Comparison of ENCODE assay signal across 8 cellular contexts in genomic region chr14:64507376-64508156, GRCh38. TPM values are rescaled to one million over a fixed set of nuclear protein-coding genes. Genes with fewer than 3 reads are reported as not detected.
DNase-seq lines count a peak whose midpoint lies in the region; ATAC-seq and TF ChIP-seq lines count a peak whose summit lies in the region.

No MANE protein-coding gene starts in this region.

- ATAC-seq in naive thymus-derived CD8-positive, alpha-beta T cell: no peak
- ATAC-seq in GM21381 (IDR thresholded peaks at IDR 0.05; ENCODE audit: unreplicated experiment): no peak

- H3K4me1 ChIP-seq in Karpas-422 (ENCODE audit: low read length): peaks cover 65% of the 10 kb centered on the region

- peak overlapping the region; percentile 77 for H3K4me3 ChIP-seq in Karpas-422 (ENCODE audit: low read length)

- DNase-seq in CD14-positive monocyte (ENCODE audit: low spot score) (no peak), Karpas-422 (peak; percentile 75), amniotic epithelial cell (ENCODE audit: low read depth) (peak; percentile 60), NCI-H1105 treated with DMSO at 0.1 percent for 48 hours (lab: John Stamatoyannopoulos, UW) (no peak), NAMALWA (ENCODE audit: low spot score) (no peak), progenitor cell of endocrine pancreas (ENCODE audit: low spot score, unreplicated experiment) (no peak)
- no peak for DNase-seq in naive thymus-derived CD8-positive, alpha-beta T cell

- no peaks in the 10 kb centered on the region for H3K9me2 ChIP-seq in Karpas-422 (replicated peaks; ENCODE audit: insufficient read depth, low read length)

- peak overlapping the region; percentile 97 for H3K9ac ChIP-seq in Karpas-422 (ENCODE audit: low read length)

- peak overlapping the region; percentile 96 for H3K27ac ChIP-seq in Karpas-422 (ENCODE audit: low read length)

- H3K36me3 ChIP-seq in Karpas-422 (ENCODE audit: insufficient read depth, low read length): no peaks in the 10 kb centered on the region; the same call in 1 of the 2 replicates

- H3K9me3 ChIP-seq in Karpas-422 (ENCODE audit: low read length): no peaks in the 10 kb centered on the region

- no peak overlapping the region for H2AFZ ChIP-seq in Karpas-422 (ENCODE audit: low read length)

- H4K20me1 ChIP-seq in Karpas-422 (ENCODE audit: insufficient read depth, low read depth, low read length): peaks cover 2% of the 10 kb centered on the region

- H3K27ac Mint-ChIP-seq in CD14-positive monocyte: peak overlapping the region in 5 of 7 donors; percentile 61 to 97 (median 72)
- H3K27ac Mint-ChIP-seq in naive thymus-derived CD8-positive, alpha-beta T cell: peak overlapping the region; percentile 7 to 100 (median 87)
- no peak overlapping the region for H3K27ac Mint-ChIP-seq in progenitor cell of endocrine pancreas

- H3K4me1 Mint-ChIP-seq in CD14-positive monocyte (peaks cover 70% of the 10 kb centered on the region), progenitor cell of endocrine pancreas (ENCODE audit: low read depth) (peaks cover 29% of the 10 kb centered on the region)
- H3K4me1 Mint-ChIP-seq in naive thymus-derived CD8-positive, alpha-beta T cell: peaks cover 42 to 83% (median 72%) of the 10 kb centered on the region in 4 donors

- H3K27me3 ChIP-seq in Karpas-422 (ENCODE audit: low read length): no peaks in the 10 kb centered on the region

- H3K79me2 ChIP-seq in Karpas-422 (ENCODE audit: low read length): peaks cover 82% of the 10 kb centered on the region

- H3K9me3 Mint-ChIP-seq in CD14-positive monocyte: no peaks in the 10 kb centered on the region
- H3K9me3 Mint-ChIP-seq in naive thymus-derived CD8-positive, alpha-beta T cell: peaks cover 0 to 3% (median 0%) of the 10 kb centered on the region in 9 donors
- H3K9me3 Mint-ChIP-seq in progenitor cell of endocrine pancreas (ENCODE audit: low read depth): no peaks in the 10 kb centered on the region

- H3K27me3 Mint-ChIP-seq in CD14-positive monocyte (ENCODE audit: low read depth in 3 of 3) (peaks cover 0 to 2% (median 2%) of the 10 kb centered on the region in 3 donors), progenitor cell of endocrine pancreas (no peaks in the 10 kb centered on the region)
- H3K27me3 Mint-ChIP-seq in naive thymus-derived CD8-positive, alpha-beta T cell: peaks cover 0 to 4% (median 0%) of the 10 kb centered on the region in 5 donors

- H3K36me3 Mint-ChIP-seq in CD14-positive monocyte: no peaks in the 10 kb centered on the region
- H3K36me3 Mint-ChIP-seq in naive thymus-derived CD8-positive, alpha-beta T cell: peaks cover 0 to 9% (median 5%) of the 10 kb centered on the region in 3 donors
- H3K36me3 Mint-ChIP-seq in progenitor cell of endocrine pancreas (ENCODE audit: insufficient read depth): no peaks in the 10 kb centered on the region

- peak overlapping the region; percentile 98 for H3K4me2 ChIP-seq in Karpas-422 (ENCODE audit: low read depth, low read length, poor library complexity, severe bottlenecking)

- intact Hi-C loops in CD14-positive monocyte (cut with micrococcal nuclease): loop anchor here (2.0 to 10.0 kb wide), 3 partner anchors 35 to 147 kb away; partner anchors contain the start of genes HSPA2 (in 1 of the 2) and MTHFD1 (in 1 of the 2)

- POLR2A ChIA-PET in naive thymus-derived CD8-positive, alpha-beta T cell (lab: Charles Lee): no interaction called here

- H3K4me3 Mint-ChIP-seq in CD14-positive monocyte: no peak overlapping the region
- peak overlapping the region; percentile 88 to 99 (median 94) for H3K4me3 Mint-ChIP-seq in naive thymus-derived CD8-positive, alpha-beta T cell
- no peak overlapping the region for H3K4me3 Mint-ChIP-seq in progenitor cell of endocrine pancreas (ENCODE audit: low read depth)

- TF ChIP-seq CTCF in CD14-positive monocyte (IDR thresholded peaks at IDR 0.05) (no peak), progenitor cell of endocrine pancreas (IDR thresholded peaks at IDR 0.05; ENCODE audit: unreplicated experiment) (no peak)

RNA-seq across cellular contexts. Expression of gene ZBTB1, which starts 3.0 kb away (rescaled TPM):
- 10 to 100 TPM; 27.7 to 33.4 TPM for polyA plus RNA-seq in CD14-positive monocyte
- 61.2 and 97.5 TPM in 2 replicates for total RNA-seq in Karpas-422 (2014; rRNA removed; shearing (Covaris generic); ENCODE audit: low replicate concordance)
- total RNA-seq in naive thymus-derived CD8-positive, alpha-beta T cell: 10 to 100 TPM; 87.8 to 88.9 TPM
- polyA plus RNA-seq in naive thymus-derived CD8-positive, alpha-beta T cell: 10 to 100 TPM; 38.3 to 64.4 (median 43.0) TPM
- 43.6 and 44.5 TPM in 2 replicates for total RNA-seq in progenitor cell of endocrine pancreas

RNA-seq across cellular contexts. Expression of gene ZBTB25, which starts 3.9 kb away (rescaled TPM):
- 1 to 10 TPM; 3.2 to 3.9 TPM for polyA plus RNA-seq in CD14-positive monocyte
- total RNA-seq in Karpas-422 (2014; rRNA removed; shearing (Covaris generic); ENCODE audit: low replicate concordance): 19.6 and 26.3 TPM in 2 replicates
- total RNA-seq in naive thymus-derived CD8-positive, alpha-beta T cell: 10 to 100 TPM; 65.7 to 69.7 TPM
- polyA plus RNA-seq in naive thymus-derived CD8-positive, alpha-beta T cell: 10 to 100 TPM; 20.6 to 38.2 (median 24.3) TPM
- total RNA-seq in progenitor cell of endocrine pancreas: 11.7 and 11.8 TPM in 2 replicates

RNA-seq across cellular contexts. Expression of gene HSPA2, which starts 33.0 kb away (rescaled TPM):
- polyA plus RNA-seq in CD14-positive monocyte: under 1 TPM in 1 of 2 donors, not detected in 1; 0.17 TPM
- 0.15 and 0.22 TPM in 2 replicates for total RNA-seq in Karpas-422 (2014; rRNA removed; shearing (Covaris generic); ENCODE audit: low replicate concordance)
- total RNA-seq in naive thymus-derived CD8-positive, alpha-beta T cell: 1 to 10 TPM; 2.3 TPM
- 1 to 10 TPM in 1 of 3 donors, under 1 TPM in 1, not detected in 1; 0.30 to 1.2 TPM for polyA plus RNA-seq in naive thymus-derived CD8-positive, alpha-beta T cell
- 2.7 and 2.9 TPM in 2 replicates for total RNA-seq in progenitor cell of endocrine pancreas

RNA-seq across cellular contexts. Expression of gene PPP1R36, which starts 42.2 kb away (rescaled TPM):
- polyA plus RNA-seq in CD14-positive monocyte: under 1 TPM in 1 of 2 donors, not detected in 1; 0.38 TPM
- total RNA-seq in Karpas-422 (2014; rRNA removed; shearing (Covaris generic); ENCODE audit: low replicate concordance): 0.18 and 1.7 TPM in 2 replicates
- not detected for total RNA-seq in naive thymus-derived CD8-positive, alpha-beta T cell
- polyA plus RNA-seq in naive thymus-derived CD8-positive, alpha-beta T cell: not detected
- total RNA-seq in progenitor cell of endocrine pancreas: 0.53 and 0.79 TPM in 2 replicates

RNA-seq across cellular contexts. Expression of gene AKAP5, which starts 42.3 kb away (rescaled TPM):
- not detected for polyA plus RNA-seq in CD14-positive monocyte
- 0.22 and 0.56 TPM in 2 replicates for total RNA-seq in Karpas-422 (2014; rRNA removed; shearing (Covaris generic); ENCODE audit: low replicate concordance)
- under 1 TPM; 0.23 to 0.49 TPM for total RNA-seq in naive thymus-derived CD8-positive, alpha-beta T cell
- under 1 TPM; 0.05 to 0.38 (median 0.07) TPM for polyA plus RNA-seq in naive thymus-derived CD8-positive, alpha-beta T cell
- total RNA-seq in progenitor cell of endocrine pancreas: 1.1 and 1.6 TPM in 2 replicates

Comparison
In these comparisons a context has a peak if more than half of its experiments do, and no peak if none do; other contexts are left out.
1. DNase-seq: peak in Karpas-422 (single experiment) and amniotic epithelial cell (single experiment); none in CD14-positive monocyte (single experiment), naive thymus-derived CD8-positive, alpha-beta T cell (0 of 10), NCI-H1105 treated with DMSO at 0.1 percent for 48 hours (single experiment), NAMALWA (single experiment) and progenitor cell of endocrine pancreas (single experiment).
2. H3K4me3 Mint-ChIP-seq: peak in naive thymus-derived CD8-positive, alpha-beta T cell (10 of 10); none in CD14-positive monocyte (0 of 2) and progenitor cell of endocrine pancreas (single experiment).